In genomic region chr18:54444309-54444914, GRCh38 we compare ENCODE assay signal across 8 cellular contexts.
DNase-seq lines count a peak whose midpoint lies in the region; ATAC-seq lines count a peak whose summit lies in the region.

No MANE protein-coding gene starts in this region.

- H3K36me3 ChIP-seq in neuron (ENCODE audit: insufficient read depth, low read length) = no peaks in the 10 kb centered on the region

- DNase-seq in NCI-H748 (lab: John Stamatoyannopoulos, UW; ENCODE audit: unreplicated experiment) (peak; percentile 48), NCI-H748 treated with DMSO at 0.1 percent for 48 hours (lab: John Stamatoyannopoulos, UW) (no peak), KG1 (lab: John Stamatoyannopoulos, UW) (peak; percentile 9), UCSD-AML1 (lab: John Stamatoyannopoulos, UW; ENCODE audit: unreplicated experiment) (peak; percentile 61)
- DNase-seq in activated T-helper 1 cell treated with anti-CD3 and anti-CD28 coated beads, Interleukin-12 subunit alpha, Interleukin-12 subunit beta, Interleukin-2, Interleukin-4 antibody, amounts not matched to agents 30 ng/mL and 10 ng/mL and 1 ng/mL, durations not matched to agents 14 hours and 24 hours and 36 hours (ENCODE audit: low spot score) = no peak

- no peaks in the 10 kb centered on the region for H3K36me3 Mint-ChIP-seq in activated T-helper 1 cell treated with anti-CD3 and anti-CD28 coated beads, Interleukin-12 subunit alpha, Interleukin-12 subunit beta, Interleukin-2, Interleukin-4 antibody, amounts not matched to agents 30 ng/mL and 10 ng/mL and 1 ng/mL, durations not matched to agents 14 hours and 24 hours and 36 hours (ENCODE audit: low read depth)

- H3K27me3 ChIP-seq in neuron (ENCODE audit: insufficient read depth, low read length) = no peaks in the 10 kb centered on the region

- intact Hi-C loops in activated T-helper 1 cell treated with anti-CD3 and anti-CD28 coated beads, Interleukin-12 subunit alpha, Interleukin-12 subunit beta, Interleukin-2, Interleukin-4 antibody, amounts not matched to agents 30 ng/mL and 10 ng/mL and 1 ng/mL, durations not matched to agents 14 hours and 24 hours and 36 hours (cut with micrococcal nuclease) = loop anchor here (1.0 to 10.0 kb wide), 5 partner anchors 115 to 539 kb away; partner anchors contain the start of gene CCDC68

- peak overlapping the region; percentile 56 for H2AFZ ChIP-seq in neuron (ENCODE audit: low read depth, low read length)

- H3K27me3 Mint-ChIP-seq in activated T-helper 1 cell treated with anti-CD3 and anti-CD28 coated beads, Interleukin-12 subunit alpha, Interleukin-12 subunit beta, Interleukin-2, Interleukin-4 antibody, amounts not matched to agents 30 ng/mL and 10 ng/mL and 1 ng/mL, durations not matched to agents 14 hours and 24 hours and 36 hours (ENCODE audit: insufficient read depth) = peaks cover 9% of the 10 kb centered on the region

- peaks cover 14% of the 10 kb centered on the region for H3K4me1 ChIP-seq in neuron (ENCODE audit: insufficient read depth, low read length)

- no peak overlapping the region for H3K27ac Mint-ChIP-seq in activated T-helper 1 cell treated with anti-CD3 and anti-CD28 coated beads, Interleukin-12 subunit alpha, Interleukin-12 subunit beta, Interleukin-2, Interleukin-4 antibody, amounts not matched to agents 30 ng/mL and 10 ng/mL and 1 ng/mL, durations not matched to agents 14 hours and 24 hours and 36 hours

- no peak overlapping the region for H3K4me3 Mint-ChIP-seq in activated T-helper 1 cell treated with anti-CD3 and anti-CD28 coated beads, Interleukin-12 subunit alpha, Interleukin-12 subunit beta, Interleukin-2, Interleukin-4 antibody, amounts not matched to agents 30 ng/mL and 10 ng/mL and 1 ng/mL, durations not matched to agents 14 hours and 24 hours and 36 hours

- H3K9me3 Mint-ChIP-seq in activated T-helper 1 cell treated with anti-CD3 and anti-CD28 coated beads, Interleukin-12 subunit alpha, Interleukin-12 subunit beta, Interleukin-2, Interleukin-4 antibody, amounts not matched to agents 30 ng/mL and 10 ng/mL and 1 ng/mL, durations not matched to agents 14 hours and 24 hours and 36 hours = no peaks in the 10 kb centered on the region

- ATAC-seq in GM21723 (IDR thresholded peaks at IDR 0.05; ENCODE audit: unreplicated experiment) (peak; percentile 87), esophagus mucosa (peak; percentile 71)

- H3K9me3 ChIP-seq in neuron (ENCODE audit: low read length) = no peaks in the 10 kb centered on the region

- H3K4me3 ChIP-seq in neuron (ENCODE audit: low read length) = no peak overlapping the region

- no peaks in the 10 kb centered on the region for H3K4me1 Mint-ChIP-seq in activated T-helper 1 cell treated with anti-CD3 and anti-CD28 coated beads, Interleukin-12 subunit alpha, Interleukin-12 subunit beta, Interleukin-2, Interleukin-4 antibody, amounts not matched to agents 30 ng/mL and 10 ng/mL and 1 ng/mL, durations not matched to agents 14 hours and 24 hours and 36 hours (ENCODE audit: low read depth)

Comparison
In these comparisons a context has a peak if more than half of its experiments do, and no peak if none do; other contexts are left out.
1. DNase-seq: peak in NCI-H748 (single experiment), KG1 (single experiment) and UCSD-AML1 (single experiment); none in NCI-H748 treated with DMSO at 0.1 percent for 48 hours (single experiment) and activated T-helper 1 cell treated with anti-CD3 and anti-CD28 coated beads, Interleukin-12 subunit alpha, Interleukin-12 subunit beta, Interleukin-2, Interleukin-4 antibody, amounts not matched to agents 30 ng/mL and 10 ng/mL and 1 ng/mL, durations not matched to agents 14 hours and 24 hours and 36 hours (single experiment).